Comparison of ENCODE assay signal across 20 cellular contexts in the genomic region with DNA sequence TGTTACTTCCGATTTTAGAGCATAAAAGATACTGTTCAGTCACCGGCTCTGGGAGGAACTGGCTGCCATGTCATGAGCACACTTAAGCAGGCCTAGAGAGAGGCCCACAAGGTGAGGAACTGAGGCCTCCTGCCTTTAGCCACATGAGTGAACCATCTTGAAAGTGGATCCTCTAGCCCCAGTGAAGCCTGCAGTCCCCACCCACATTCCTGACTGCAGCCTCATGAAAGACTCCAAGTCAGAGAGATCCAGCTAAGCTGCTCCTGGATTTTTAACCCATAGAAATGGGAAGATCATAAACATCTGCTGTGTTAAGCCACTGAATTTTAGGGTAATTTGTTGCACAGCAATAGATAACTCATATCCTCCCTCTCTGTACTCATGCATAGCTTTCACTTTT. TPM values are rescaled to one million over a fixed set of nuclear protein-coding genes. Genes with fewer than 3 reads are reported as not detected.
DNase-seq lines count a peak whose midpoint lies in the region; ATAC-seq, FAIRE-seq and TF ChIP-seq lines count a peak whose summit lies in the region.
"Had no signal": no experiment of that assay in that cellular context is flagged by ENCODE, and none has a peak within 500 bp of the region (broad histone marks: within the 10 kb centered on the region; RNA-seq: fewer than 3 reads in every experiment).

No MANE protein-coding gene starts in this region.

- intact Hi-C loops in naive thymus-derived CD4-positive, alpha-beta T cell (cut with micrococcal nuclease), result no loop called here

- no peak overlapping the region for H3K4me3 Mint-ChIP-seq in stimulated activated naive B cell treated with anti-CD40 and anti-IgM and Interleukin-4, amounts not matched to agents 10 μg/mL and 1 μg/mL and 100 μg/mL, for 72 hours
- H3K4me3 Mint-ChIP-seq in naive thymus-derived CD4-positive, alpha-beta T cell, result no peak overlapping the region
- H3K4me3 Mint-ChIP-seq in CD8-positive, alpha-beta memory T cell, result no peak overlapping the region
- H3K4me3 Mint-ChIP-seq: activated CD4-positive, alpha-beta memory T cell treated with anti-CD3 and anti-CD28 coated beads for 36 hours; brain; type B pancreatic cell had no signal

- in situ Hi-C loops in ACHN (cut with HindIII; ENCODE audit: low pct_ligation_motif_present, low pct_unique_long_range_greater_than_20kb, low sequenced_read_pairs) (no loop called here), astrocyte of the cerebellum (cut with HindIII; ENCODE audit: low sequenced_read_pairs) (no loop called here)

- H3K4me1 Mint-ChIP-seq in stimulated activated naive B cell treated with anti-CD40 and anti-IgM and Interleukin-4, amounts not matched to agents 10 μg/mL and 1 μg/mL and 100 μg/mL, for 72 hours, result no peaks in the 10 kb centered on the region
- no peaks in the 10 kb centered on the region for H3K4me1 Mint-ChIP-seq in naive thymus-derived CD4-positive, alpha-beta T cell
- no peaks in the 10 kb centered on the region for H3K4me1 Mint-ChIP-seq in CD8-positive, alpha-beta memory T cell
- H3K4me1 Mint-ChIP-seq: brain had no signal

- H3K36me3 Mint-ChIP-seq in stimulated activated naive B cell treated with anti-CD40 and anti-IgM and Interleukin-4, amounts not matched to agents 10 μg/mL and 1 μg/mL and 100 μg/mL, for 72 hours, result no peaks in the 10 kb centered on the region
- H3K36me3 Mint-ChIP-seq in naive thymus-derived CD4-positive, alpha-beta T cell, result no peaks in the 10 kb centered on the region
- H3K36me3 Mint-ChIP-seq in CD8-positive, alpha-beta memory T cell, result no peaks in the 10 kb centered on the region
- H3K36me3 Mint-ChIP-seq: activated CD4-positive, alpha-beta memory T cell treated with anti-CD3 and anti-CD28 coated beads for 36 hours had no signal

- H3K4me3 ChIP-seq in astrocyte of the cerebellum (ENCODE audit: low read depth, low read length), result no peak overlapping the region
- no peak overlapping the region for H3K4me3 ChIP-seq in naive thymus-derived CD4-positive, alpha-beta T cell (ENCODE audit: low read length)
- no peak overlapping the region for H3K4me3 ChIP-seq in CD8-positive, alpha-beta memory T cell (ENCODE audit: low read length)

- TF ChIP-seq CTCF in astrocyte of the cerebellum (IDR thresholded peaks at IDR 0.05; ENCODE audit: low read depth, low read length, missing control alignments), result no peak

- H3K27me3 ChIP-seq in naive thymus-derived CD4-positive, alpha-beta T cell (ENCODE audit: control insufficient read depth in 2 of 2, insufficient read depth in 2 of 2, low read length in 2 of 2), result no peaks in the 10 kb centered on the region
- peaks cover 3% of the 10 kb centered on the region for H3K27me3 ChIP-seq in CD8-positive, alpha-beta memory T cell (ENCODE audit: insufficient read depth, low read length, poor library complexity, severe bottlenecking)

- H3K27ac Mint-ChIP-seq in stimulated activated naive B cell treated with anti-CD40 and anti-IgM and Interleukin-4, amounts not matched to agents 10 μg/mL and 1 μg/mL and 100 μg/mL, for 72 hours, result no peak overlapping the region
- H3K27ac Mint-ChIP-seq in naive thymus-derived CD4-positive, alpha-beta T cell, result no peak overlapping the region
- H3K27ac Mint-ChIP-seq in CD8-positive, alpha-beta memory T cell, result no peak overlapping the region
- H3K27ac Mint-ChIP-seq: activated CD4-positive, alpha-beta memory T cell treated with anti-CD3 and anti-CD28 coated beads for 36 hours; brain; type B pancreatic cell had no signal

- TF ChIP-seq POLR2A in H54 (IDR thresholded peaks at IDR 0.05; ENCODE audit: low read depth, low read length), result no peak

- POLR2A ChIA-PET in naive thymus-derived CD4-positive, alpha-beta T cell (lab: Charles Lee), result no interaction called here
- POLR2A ChIA-PET in CD8-positive, alpha-beta memory T cell (lab: Charles Lee), result no interaction called here

- CTCF ChIA-PET in naive thymus-derived CD4-positive, alpha-beta T cell (lab: Charles Lee), result no interaction called here
- CTCF ChIA-PET in CD8-positive, alpha-beta memory T cell (lab: Charles Lee), result no interaction called here

- no peaks in the 10 kb centered on the region for H3K9me3 ChIP-seq in naive thymus-derived CD4-positive, alpha-beta T cell (ENCODE audit: control insufficient read depth in 2 of 3, low read length in 3 of 3)
- no peaks in the 10 kb centered on the region for H3K9me3 ChIP-seq in CD8-positive, alpha-beta memory T cell (ENCODE audit: low read length)

- DNase-seq in ACHN, result peak; percentile 31
- no peak for DNase-seq in H54 (ENCODE audit: insufficient read length, low spot score)
- peak; percentile 5 for DNase-seq in astrocyte of the cerebellum (ENCODE audit: low read depth)
- DNase-seq in iris pigment epithelial cell (ENCODE audit: low read depth), result peak; percentile 69
- no peak for DNase-seq in stimulated activated naive B cell treated with anti-CD40 and anti-IgM and Interleukin-4, amounts not matched to agents 10 μg/mL and 1 μg/mL and 100 μg/mL, for 72 hours
- no peak for DNase-seq in ureter (ENCODE audit: low spot score)
- no peak for DNase-seq in naive thymus-derived CD4-positive, alpha-beta T cell
- no peak for DNase-seq in CD8-positive, alpha-beta memory T cell
- DNase-seq: activated CD4-positive, alpha-beta memory T cell treated with anti-CD3 and anti-CD28 coated beads for 36 hours; activated effector memory CD4-positive, alpha-beta T cell treated with Interleukin-2 at 50 U/mL for 16 hours; AML-193; H7; NCI-H1092 treated with DMSO at 0.1 percent for 48 hours; stimulated activated CD8-positive, alpha-beta memory T cell treated with anti-CD3 and anti-CD28 coated beads, Interleukin-4, amount 100 ng/mL, for 48 hours had no signal

- no peak overlapping the region for H3K27ac ChIP-seq in naive thymus-derived CD4-positive, alpha-beta T cell (ENCODE audit: low read depth, low read length)
- no peak overlapping the region for H3K27ac ChIP-seq in CD8-positive, alpha-beta memory T cell (ENCODE audit: low read depth, low read length)
- H3K27ac ChIP-seq: parathyroid adenoma had no signal

- FAIRE-seq in H54 (lab: Jason Lieb, UNC), result peak; percentile 87
- FAIRE-seq: GM18507, RCC 7860 had no signal

- H3K4me1 ChIP-seq in naive thymus-derived CD4-positive, alpha-beta T cell (ENCODE audit: control insufficient read depth in 2 of 2, insufficient read depth in 2 of 2, low read length in 2 of 2), result no peaks in the 10 kb centered on the region
- H3K4me1 ChIP-seq in CD8-positive, alpha-beta memory T cell (ENCODE audit: insufficient read depth, low read length), result no peaks in the 10 kb centered on the region
- H3K4me1 ChIP-seq: parathyroid adenoma had no signal

- H3K9me3 Mint-ChIP-seq in stimulated activated naive B cell treated with anti-CD40 and anti-IgM and Interleukin-4, amounts not matched to agents 10 μg/mL and 1 μg/mL and 100 μg/mL, for 72 hours, result peaks cover 0 to 2% of the 10 kb centered on the region in 2 donors
- no peaks in the 10 kb centered on the region for H3K9me3 Mint-ChIP-seq in naive thymus-derived CD4-positive, alpha-beta T cell
- H3K9me3 Mint-ChIP-seq in CD8-positive, alpha-beta memory T cell, result no peaks in the 10 kb centered on the region
- H3K9me3 Mint-ChIP-seq: activated CD4-positive, alpha-beta memory T cell treated with anti-CD3 and anti-CD28 coated beads for 36 hours; brain; type B pancreatic cell had no signal

- peaks cover 17 to 49% of the 10 kb centered on the region in 2 donors for H3K27me3 Mint-ChIP-seq in stimulated activated naive B cell treated with anti-CD40 and anti-IgM and Interleukin-4, amounts not matched to agents 10 μg/mL and 1 μg/mL and 100 μg/mL, for 72 hours
- peaks cover 6 to 18% (median 13%) of the 10 kb centered on the region in 5 donors for H3K27me3 Mint-ChIP-seq in naive thymus-derived CD4-positive, alpha-beta T cell
- peaks cover 0 to 10% of the 10 kb centered on the region in 2 donors for H3K27me3 Mint-ChIP-seq in CD8-positive, alpha-beta memory T cell
- H3K27me3 Mint-ChIP-seq: activated CD4-positive, alpha-beta memory T cell treated with anti-CD3 and anti-CD28 coated beads for 36 hours; brain; type B pancreatic cell had no signal

- no peak for ATAC-seq in stimulated activated naive B cell treated with anti-CD40 and anti-IgM and Interleukin-4, amounts not matched to agents 10 μg/mL and 1 μg/mL and 100 μg/mL, for 72 hours (replicated peaks)
- no peak for ATAC-seq in naive thymus-derived CD4-positive, alpha-beta T cell

- no peaks in the 10 kb centered on the region for H3K36me3 ChIP-seq in naive thymus-derived CD4-positive, alpha-beta T cell (ENCODE audit: control insufficient read depth in 2 of 3, insufficient read depth in 3 of 3, low read length in 3 of 3)
- H3K36me3 ChIP-seq in CD8-positive, alpha-beta memory T cell (ENCODE audit: insufficient read depth, low read length), result no peaks in the 10 kb centered on the region

RNA-seq across cellular contexts. Expression of gene LIFR, which starts 55.6 kb away (rescaled TPM):
- total RNA-seq in ureter, result 65.4 TPM
- under 1 TPM in 3 of 5 experiments, not detected in 2; 0.16 to 0.30 (median 0.17) TPM for total RNA-seq in naive thymus-derived CD4-positive, alpha-beta T cell
- polyA plus RNA-seq in naive thymus-derived CD4-positive, alpha-beta T cell, result not detected
- total RNA-seq in CD8-positive, alpha-beta memory T cell, result not detected
- polyA plus RNA-seq in CD8-positive, alpha-beta memory T cell, result not detected
- total RNA-seq: T-helper 2 cell treated with Interferon-gamma antibody and Interleukin-4, amounts not matched to agents 100 ng/mL and 5 ng/mL, for 36 hours had no signal

Comparison
In these comparisons a context has a peak if more than half of its experiments do, and no peak if none do; other contexts are left out.
1. DNase-seq: peak in ACHN (single experiment), astrocyte of the cerebellum (single experiment) and iris pigment epithelial cell (single experiment); none in H54 (single experiment), stimulated activated naive B cell treated with anti-CD40 and anti-IgM and Interleukin-4, amounts not matched to agents 10 μg/mL and 1 μg/mL and 100 μg/mL, for 72 hours (single experiment), ureter (single experiment), naive thymus-derived CD4-positive, alpha-beta T cell (0 of 9) and CD8-positive, alpha-beta memory T cell (0 of 5).
2. RNA of gene LIFR, which starts 55.6 kb away (total RNA-seq): 65.4 TPM in ureter (single experiment); 0.16 to 0.30 TPM in naive thymus-derived CD4-positive, alpha-beta T cell and not detected in CD8-positive, alpha-beta memory T cell; every median in the first group is over 10 times any median in the second.